12 cellular contexts compared by ENCODE assay signal in the genomic region with DNA sequence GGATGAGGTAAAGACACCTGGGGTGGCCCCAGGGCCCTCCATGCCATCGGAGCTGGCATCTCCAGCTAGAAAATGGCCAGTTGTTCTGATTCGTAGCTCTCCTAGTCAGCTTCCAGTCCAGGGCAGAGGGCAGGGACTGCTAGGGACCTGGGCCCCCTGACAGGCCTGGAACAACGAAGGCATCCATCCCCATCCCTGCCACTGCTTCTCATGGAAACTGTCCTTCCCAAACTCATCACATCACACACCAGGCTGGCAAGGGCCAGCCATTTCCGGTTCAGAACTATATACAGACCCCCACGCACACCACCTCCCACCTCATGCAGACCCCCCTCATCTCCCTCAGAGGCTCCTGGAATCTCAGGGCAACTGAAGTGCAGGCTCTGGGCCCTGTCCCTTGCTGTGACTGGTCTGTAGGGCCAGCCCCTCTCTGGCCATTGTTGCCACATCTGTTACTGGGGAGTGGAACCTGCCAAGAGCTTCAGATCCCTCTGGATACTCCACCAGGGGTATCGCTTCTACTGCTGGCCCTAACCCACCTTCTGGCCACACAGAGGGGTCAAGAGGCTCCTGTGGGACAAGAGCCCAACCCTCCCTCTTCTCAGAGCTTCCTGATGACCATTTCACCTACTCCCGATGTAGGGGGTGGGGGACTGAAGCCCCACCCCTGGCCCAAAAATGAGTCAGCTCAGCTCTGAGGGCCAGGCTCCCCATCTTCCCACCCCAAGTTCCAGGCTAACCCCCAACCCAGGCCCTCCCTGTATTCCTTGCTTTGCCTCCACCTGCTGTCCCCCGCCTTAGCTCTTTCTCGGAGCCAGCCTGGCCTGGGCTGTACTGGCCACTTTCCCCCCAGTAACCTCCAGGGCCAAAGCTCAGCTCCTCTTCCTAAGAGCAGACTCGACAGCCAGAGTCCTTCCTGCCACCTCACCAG. TPM values are rescaled to one million over a fixed set of nuclear protein-coding genes. Genes with fewer than 3 reads are reported as not detected.
DNase-seq lines count a peak whose midpoint lies in the region; ATAC-seq and TF ChIP-seq lines count a peak whose summit lies in the region.
"Had no signal": no experiment of that assay in that cellular context is flagged by ENCODE, and none has a peak within 500 bp of the region (broad histone marks: within the 10 kb centered on the region; RNA-seq: fewer than 3 reads in every experiment).

No MANE protein-coding gene starts in this region.

- H3K36me3 ChIP-seq in GM06990 (ENCODE audit: control insufficient read depth, insufficient read depth, low read length) = peaks cover 7% of the 10 kb centered on the region
- H3K36me3 ChIP-seq in MM.1S (replicated peaks; ENCODE audit: insufficient read depth, low read length) = no peaks in the 10 kb centered on the region
- no peaks in the 10 kb centered on the region for H3K36me3 ChIP-seq in uterus

- H3K4me1 ChIP-seq in MM.1S (ENCODE audit: low read length) = peaks cover 38% of the 10 kb centered on the region
- H3K4me1 ChIP-seq in uterus = peaks cover 0 to 7% of the 10 kb centered on the region in 2 donors

- no peaks in the 10 kb centered on the region for H3K9me3 ChIP-seq in MM.1S (replicated peaks; ENCODE audit: insufficient read depth, low read length)
- no peaks in the 10 kb centered on the region for H3K9me3 ChIP-seq in uterus

- peak overlapping the region; percentile 96 for H3K9ac ChIP-seq in MM.1S (ENCODE audit: low read length)

- H4K20me1 ChIP-seq in MM.1S (ENCODE audit: insufficient read depth, low read length) = no peaks in the 10 kb centered on the region

- no peak for ATAC-seq in central memory CD8-positive, alpha-beta T cell (replicated peaks; ENCODE audit: extremely low read depth, poor library complexity, severe bottlenecking)
- ATAC-seq in sciatic nerve = no peak

- peaks cover 49% of the 10 kb centered on the region for H3K4me1 Mint-ChIP-seq in central memory CD8-positive, alpha-beta T cell
- peaks cover 19% of the 10 kb centered on the region for H3K4me1 Mint-ChIP-seq in nephron progenitor cell

- H3K4me3 ChIP-seq in GM06990 (replicated peaks; ENCODE audit: low read depth, low read length) = peak overlapping the region; percentile 68
- H3K4me3 ChIP-seq in MM.1S (ENCODE audit: low read length) = peak overlapping the region; percentile 74
- no peak overlapping the region for H3K4me3 ChIP-seq in uterus

- peaks cover 21% of the 10 kb centered on the region for H3K36me3 Mint-ChIP-seq in central memory CD8-positive, alpha-beta T cell (ENCODE audit: insufficient read depth)
- H3K36me3 Mint-ChIP-seq in nephron progenitor cell (ENCODE audit: low read depth) = no peaks in the 10 kb centered on the region

- no peaks in the 10 kb centered on the region for H3K27me3 Mint-ChIP-seq in central memory CD8-positive, alpha-beta T cell
- H3K27me3 Mint-ChIP-seq in nephron progenitor cell (ENCODE audit: low read depth, poor library complexity) = peaks cover 48% of the 10 kb centered on the region

- TF ChIP-seq POLR2A in uterus (IDR thresholded peaks at IDR 0.05) = no peak

- H3K4me3 Mint-ChIP-seq in central memory CD8-positive, alpha-beta T cell = peak overlapping the region; percentile 87
- no peak overlapping the region for H3K4me3 Mint-ChIP-seq in nephron progenitor cell

- peaks cover 67% of the 10 kb centered on the region for H3F3A ChIP-seq in MM.1S (ENCODE audit: insufficient read depth, low read length)

- TF ChIP-seq CTCF in GM06990 (IDR thresholded peaks at IDR 0.05; ENCODE audit: insufficient read depth, low read length, poor library complexity, severe bottlenecking) (no peak), MM.1S (IDR thresholded peaks at IDR 0.05; ENCODE audit: low read length) (no peak), uterus (IDR thresholded peaks at IDR 0.05) (no peak), nephron progenitor cell (IDR thresholded peaks at IDR 0.05) (no peak)

- H2AFZ ChIP-seq in MM.1S (ENCODE audit: low read length) = peak overlapping the region; percentile 44

- H3K27ac Mint-ChIP-seq in central memory CD8-positive, alpha-beta T cell (ENCODE audit: low read depth) = peak overlapping the region; percentile 93
- H3K27ac Mint-ChIP-seq in nephron progenitor cell = no peak overlapping the region

- no peaks in the 10 kb centered on the region for H3K9me2 ChIP-seq in MM.1S (replicated peaks; ENCODE audit: insufficient read depth, low read length)

- H3K27ac ChIP-seq in MM.1S (ENCODE audit: low read length) (peak overlapping the region; percentile 98), uterus (no peak overlapping the region)

- peak overlapping the region; percentile 98 for H3K4me2 ChIP-seq in MM.1S (ENCODE audit: low read depth, low read length)

- DNase-seq in GM06990 (ENCODE audit: extremely low read depth, insufficient read length) (no peak), MM.1S (no peak), sciatic nerve (ENCODE audit: low spot score) (peak; percentile 39), NCI-H526 treated with DMSO at 0.1 percent for 48 hours (lab: John Stamatoyannopoulos, UW) (no peak), uterus (no peak), pons (ENCODE audit: low spot score) (no peak), nephron progenitor cell (no peak)
- no peak for DNase-seq in central memory CD8-positive, alpha-beta T cell (ENCODE audit: low spot score in 2 of 2)
- DNase-seq: activated CD4-positive, CD25-positive, alpha-beta regulatory T cell treated with anti-CD3 and anti-CD28 coated beads, Interleukin-2, amount 50 U/mL, for 72 hours; caudate nucleus; glutamatergic neuron had no signal

- H3K27me3 ChIP-seq in GM06990 (replicated peaks; ENCODE audit: control insufficient read depth, insufficient read depth, low read length) (no peaks in the 10 kb centered on the region), MM.1S (replicated peaks; ENCODE audit: insufficient read depth, low read length) (no peaks in the 10 kb centered on the region), uterus (peaks cover 9% of the 10 kb centered on the region in 2 donors)

- intact Hi-C loops in sciatic nerve (cut with DNase I) = no loop called here
- intact Hi-C loops in uterus (cut with DNase I; ENCODE audit: low total_unique reads) = no loop called here

- H3K9me3 Mint-ChIP-seq in central memory CD8-positive, alpha-beta T cell = no peaks in the 10 kb centered on the region
- no peaks in the 10 kb centered on the region for H3K9me3 Mint-ChIP-seq in nephron progenitor cell

- peaks cover 86% of the 10 kb centered on the region for H3K79me2 ChIP-seq in MM.1S (ENCODE audit: low read length)

RNA-seq across cellular contexts. Expression of a gene that starts 1.2 kb away (rescaled TPM):
- total RNA-seq in sciatic nerve (0.71 TPM), uterus (1 to 10 TPM in 2 of 4 donors, not detected in 2; 1.3 to 5.6 TPM)

RNA-seq across cellular contexts. Expression of a gene that starts 4.0 kb away (rescaled TPM):
- total RNA-seq in sciatic nerve (1.6 TPM), uterus (1 to 10 TPM in 3 of 4 donors, not detected in 1; 1.5 to 8.3 (median 1.7) TPM)

RNA-seq across cellular contexts. Expression of a gene that starts 7.8 kb away (rescaled TPM):
- total RNA-seq in sciatic nerve (not detected), uterus (1 to 10 TPM in 2 of 4 donors, under 1 TPM in 1, not detected in 1; 0.30 to 5.5 (median 1.0) TPM)
- total RNA-seq: NCI-H460 had no signal

RNA-seq across cellular contexts. Expression of a gene that starts 13.0 kb away (rescaled TPM):
- total RNA-seq in sciatic nerve = 4.0 TPM
- total RNA-seq in uterus = 1 to 10 TPM in 2 of 4 donors, not detected in 2; 2.4 to 3.4 TPM

RNA-seq across cellular contexts. Expression of a gene that starts 48.4 kb away (rescaled TPM):
- 29.6 TPM for total RNA-seq in sciatic nerve
- total RNA-seq in uterus = 10 to 100 TPM in 2 of 4 donors, 1 to 10 TPM in 2; 3.1 to 21.6 (median 12.6) TPM

Comparison
In these comparisons a context has a peak if more than half of its experiments do, and no peak if none do; other contexts are left out.
1. H3K4me3 ChIP-seq: peak in GM06990 (single experiment) and MM.1S (single experiment); none in uterus (0 of 2).